26 cellular contexts compared by ENCODE assay signal in the genomic region with DNA sequence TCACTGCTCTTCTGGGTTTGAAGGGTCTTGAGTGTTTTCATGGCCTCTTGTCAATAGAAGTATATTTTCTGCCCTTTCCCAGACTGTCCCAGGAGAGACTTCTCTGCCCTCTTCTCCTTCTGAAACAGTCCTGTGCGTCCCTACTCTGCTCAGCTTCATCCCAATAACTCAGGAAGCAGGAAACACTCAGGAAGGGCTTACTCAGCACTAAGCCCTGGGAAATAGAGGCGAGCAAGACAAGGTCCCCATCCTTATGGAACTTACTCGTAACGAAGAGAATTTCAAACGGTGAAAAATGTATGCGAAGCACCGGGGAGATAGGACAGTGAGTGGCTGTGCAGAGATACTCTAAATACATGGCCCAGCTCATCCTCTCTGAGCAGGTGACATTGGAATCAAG.
"Had no signal": no experiment of that assay in that cellular context is flagged by ENCODE, and none has a peak within 500 bp of the region (broad histone marks: within the 10 kb centered on the region; RNA-seq: fewer than 3 reads in every experiment).

No MANE protein-coding gene starts in this region.

- DNase-seq: activated CD4-positive, alpha-beta T cell treated with anti-CD3 and anti-CD28 coated beads for 36 hours; activated CD4-positive, alpha-beta T cell treated with anti-CD3 and anti-CD28 coated beads, Interleukin-2, amount 50 U/mL, for 4 hours; activated CD4-positive, CD25-positive, alpha-beta regulatory T cell; activated effector memory CD4-positive, alpha-beta T cell treated with anti-CD3 and anti-CD28 coated beads, Interleukin-2, amount 50 U/mL, for 16 hours; activated naive CD4-positive, alpha-beta T cell treated with anti-CD3 and anti-CD28 coated beads for 36 hours; activated naive CD8-positive, alpha-beta T cell treated with anti-CD3 and anti-CD28 coated beads for 36 hours; adrenal gland; cortex of kidney; endodermal cell; esophagus squamous epithelium; foreskin melanocyte; left lung; mesendoderm; retina; sigmoid colon; small intestine; stimulated activated CD4-positive, alpha-beta T cell treated with anti-CD3 and anti-CD28 coated beads, Interleukin-1b, Interleukin-23, amount 100 ng/mL, for 48 hours; stimulated activated naive CD4-positive, alpha-beta T cell treated with Interleukin-2 at 50 U/mL for 16 hours; transverse colon had no signal

- H3K27me3 Mint-ChIP-seq: activated CD4-positive, alpha-beta T cell treated with anti-CD3 and anti-CD28 coated beads for 36 hours; brain; natural killer cell treated with Interleukin-12 subunit alpha and Interleukin-12 subunit beta and Interleukin-15 and Interleukin-18, amount 100 ng/mL, for 72 hours had no signal

- H3K4me1 Mint-ChIP-seq: activated CD4-positive, alpha-beta T cell treated with anti-CD3 and anti-CD28 coated beads for 36 hours had no signal

- H3K27ac Mint-ChIP-seq: activated CD4-positive, alpha-beta T cell treated with anti-CD3 and anti-CD28 coated beads for 36 hours; activated naive CD4-positive, alpha-beta T cell treated with anti-CD3 and anti-CD28 coated beads for 36 hours; activated naive CD8-positive, alpha-beta T cell treated with anti-CD3 and anti-CD28 coated beads for 36 hours; brain; endodermal cell; natural killer cell treated with Interleukin-12 subunit alpha and Interleukin-12 subunit beta and Interleukin-15 and Interleukin-18, amount 100 ng/mL, for 72 hours had no signal

- H3K4me3 ChIP-seq: adrenal gland, ascending aorta, esophagus squamous epithelium, left lung, lower lobe of right lung, mucosa of descending colon, prostate gland, sigmoid colon, transverse colon had no signal

- ATAC-seq: activated CD4-positive, alpha-beta T cell treated with anti-CD3 and anti-CD28 coated beads for 36 hours; left lung; lower lobe of right lung; mucosa of descending colon; natural killer cell treated with Interleukin-12 subunit alpha and Interleukin-12 subunit beta and Interleukin-15 and Interleukin-18, amount 100 ng/mL, for 72 hours had no signal

- H3K9me3 Mint-ChIP-seq: activated naive CD4-positive, alpha-beta T cell treated with anti-CD3 and anti-CD28 coated beads for 36 hours; activated naive CD8-positive, alpha-beta T cell treated with anti-CD3 and anti-CD28 coated beads for 36 hours; natural killer cell treated with Interleukin-12 subunit alpha and Interleukin-12 subunit beta and Interleukin-15 and Interleukin-18, amount 100 ng/mL, for 72 hours had no signal

- H3K27me3 ChIP-seq: adrenal gland, ascending aorta, esophagus squamous epithelium, left lung, sigmoid colon, transverse colon had no signal

- H3K4me3 Mint-ChIP-seq: activated CD4-positive, alpha-beta T cell treated with anti-CD3 and anti-CD28 coated beads for 36 hours; activated naive CD4-positive, alpha-beta T cell treated with anti-CD3 and anti-CD28 coated beads for 36 hours; activated naive CD8-positive, alpha-beta T cell treated with anti-CD3 and anti-CD28 coated beads for 36 hours; brain; endodermal cell; natural killer cell treated with Interleukin-12 subunit alpha and Interleukin-12 subunit beta and Interleukin-15 and Interleukin-18, amount 100 ng/mL, for 72 hours had no signal

- FAIRE-seq: islet of Langerhans, small intestine had no signal

- H3K27ac ChIP-seq: adrenal gland, ascending aorta, left lung, lower lobe of right lung, sigmoid colon, transverse colon had no signal

- H3K36me3 Mint-ChIP-seq: activated naive CD8-positive, alpha-beta T cell treated with anti-CD3 and anti-CD28 coated beads for 36 hours; brain; natural killer cell treated with Interleukin-12 subunit alpha and Interleukin-12 subunit beta and Interleukin-15 and Interleukin-18, amount 100 ng/mL, for 72 hours had no signal

- H3K36me3 ChIP-seq: adrenal gland, ascending aorta, esophagus squamous epithelium, left lung, lower lobe of right lung, prostate gland, sigmoid colon, transverse colon had no signal

- H3K4me1 ChIP-seq: adrenal gland, ascending aorta, sigmoid colon, transverse colon had no signal

- H3K9me3 ChIP-seq: adrenal gland, ascending aorta, esophagus squamous epithelium, left lung, lower lobe of right lung, mucosa of descending colon, prostate gland, sigmoid colon, transverse colon had no signal
